ENCODE assay signal across 7 cellular contexts in the genomic region with DNA sequence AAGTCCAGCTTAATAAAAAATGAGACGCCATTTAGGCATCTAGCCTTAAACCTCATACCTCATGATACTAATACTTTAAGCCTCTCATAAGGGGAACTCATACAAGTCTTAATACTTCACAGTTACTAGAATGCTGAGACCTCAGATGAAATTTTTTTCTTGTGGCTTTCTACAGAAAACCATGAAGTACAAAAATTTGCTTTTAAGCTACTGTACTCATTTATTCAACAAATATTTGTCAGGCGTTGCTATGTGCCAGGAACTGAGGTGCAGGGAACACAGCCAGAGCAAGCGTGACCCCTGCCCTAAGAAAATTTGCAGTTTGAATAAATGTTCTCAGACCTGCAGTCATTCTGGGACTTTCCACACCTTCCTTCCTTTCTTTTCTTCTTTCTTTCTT.
DNase-seq lines count a peak whose midpoint lies in the region; ATAC-seq and FAIRE-seq lines count a peak whose summit lies in the region.

No MANE protein-coding gene starts in this region.

- H3K27ac Mint-ChIP-seq in activated naive CD4-positive, alpha-beta T cell treated with anti-CD3 and anti-CD28 coated beads, Interleukin-2, amount 50 U/mL, for 72 hours: peak overlapping the region; percentile 93 to 94

- peak in 1 of 2 donors; percentile 47 for DNase-seq in activated naive CD4-positive, alpha-beta T cell treated with anti-CD3 and anti-CD28 coated beads, Interleukin-2, amount 50 U/mL, for 72 hours (ENCODE audit: low spot score in 2 of 2)
- DNase-seq in stimulated activated CD8-positive, alpha-beta memory T cell treated with anti-CD3 and anti-CD28 coated beads, Interleukin-12 subunit alpha, Interleukin-12 subunit beta, amount 100 ng/mL, for 24 hours (ENCODE audit: extremely low read depth): peak; percentile 9
- no peak for DNase-seq in SW480 (ENCODE audit: low spot score)
- DNase-seq in DMS79 (lab: John Stamatoyannopoulos, UW): no peak
- DNase-seq in HTR-8/SVneo (ENCODE audit: insufficient read length, low spot score): no peak

- peaks cover 0 to 26% of the 10 kb centered on the region in 2 donors for H3K36me3 Mint-ChIP-seq in activated naive CD4-positive, alpha-beta T cell treated with anti-CD3 and anti-CD28 coated beads, Interleukin-2, amount 50 U/mL, for 72 hours

- no peak for FAIRE-seq in HTR-8/SVneo (lab: Jason Lieb, UNC)

- H3K9me3 Mint-ChIP-seq in activated naive CD4-positive, alpha-beta T cell treated with anti-CD3 and anti-CD28 coated beads, Interleukin-2, amount 50 U/mL, for 72 hours: peaks cover 0 to 8% of the 10 kb centered on the region in 2 donors

- ATAC-seq in GM19397 (IDR thresholded peaks at IDR 0.05; ENCODE audit: unreplicated experiment) (peak; percentile 56), HG03095 (IDR thresholded peaks at IDR 0.05; ENCODE audit: unreplicated experiment) (peak; percentile 44)
- peak; percentile 69 to 87 for ATAC-seq in activated naive CD4-positive, alpha-beta T cell treated with anti-CD3 and anti-CD28 coated beads, Interleukin-2, amount 50 U/mL, for 72 hours
